Comparison of ENCODE assay signal across 21 cellular contexts in genomic region chr13:106260352-106260751, GRCh38.
DNase-seq lines count a peak whose midpoint lies in the region; ATAC-seq, FAIRE-seq and TF ChIP-seq lines count a peak whose summit lies in the region.
"Had no signal": no experiment of that assay in that cellular context is flagged by ENCODE, and none has a peak within 500 bp of the region (broad histone marks: within the 10 kb centered on the region; RNA-seq: fewer than 3 reads in every experiment).

No MANE protein-coding gene starts in this region.

- H3K27me3 ChIP-seq in spleen (replicated peaks in 1 of 7): no peaks in the 10 kb centered on the region
- H3K27me3 ChIP-seq in aorta (ENCODE audit: control insufficient read depth in 1 of 2, insufficient read depth in 2 of 2, low read length in 1 of 2): peaks cover 0 to 1% of the 10 kb centered on the region in 2 donors
- H3K27me3 ChIP-seq: BLaER1 treated with 17β-estradiol and CSF1 and Interleukin-3, amounts not matched to agents 10 nM and 100 nM had no signal

- H3K4me3 Mint-ChIP-seq in activated CD4-positive, alpha-beta memory T cell treated with anti-CD3 and anti-CD28 coated beads for 36 hours: no peak overlapping the region
- H3K4me3 Mint-ChIP-seq: B cell; CD4-positive, alpha-beta T cell; CD8-positive, alpha-beta T cell had no signal

- H3K9me3 Mint-ChIP-seq in activated CD4-positive, alpha-beta memory T cell treated with anti-CD3 and anti-CD28 coated beads for 36 hours: no peaks in the 10 kb centered on the region
- H3K9me3 Mint-ChIP-seq: CD4-positive, alpha-beta T cell; CD8-positive, alpha-beta T cell had no signal

- H3K27me3 Mint-ChIP-seq in activated CD4-positive, alpha-beta memory T cell treated with anti-CD3 and anti-CD28 coated beads for 36 hours: no peaks in the 10 kb centered on the region
- H3K27me3 Mint-ChIP-seq: B cell; CD4-positive, alpha-beta T cell had no signal

- DNase-seq in kidney (peak; percentile 66), spleen (peak; percentile 63), aorta (no peak), midbrain (lab: John Stamatoyannopoulos, UW) (no peak)
- DNase-seq in activated CD4-positive, alpha-beta memory T cell treated with anti-CD3 and anti-CD28 coated beads for 36 hours: no peak
- DNase-seq: AML-193; Caco-2; Calu3; CD4-positive, alpha-beta T cell; CD8-positive, alpha-beta T cell; DMS79 treated with DMSO at 0.1 percent for 48 hours; GF-D8 had no signal

- H3K9ac ChIP-seq in kidney (ENCODE audit: low read length in 2 of 2): no peak overlapping the region
- H3K9ac ChIP-seq: BLaER1 treated with 17β-estradiol and CSF1 and Interleukin-3, amounts not matched to agents 10 nM and 100 nM had no signal

- intact Hi-C loops in kidney (cut with DNase I) (no loop called here), spleen (cut with DNase I; ENCODE audit: low total_unique reads) (no loop called here), aorta (cut with DNase I) (no loop called here)
- intact Hi-C loops in activated CD4-positive, alpha-beta memory T cell treated with anti-CD3 and anti-CD28 coated beads for 36 hours (cut with micrococcal nuclease): no loop called here

- H3K4me1 ChIP-seq in kidney (ENCODE audit: control insufficient read depth in 1 of 2, insufficient read depth in 1 of 2, low read depth in 1 of 2, low read length in 2 of 2): no peaks in the 10 kb centered on the region
- H3K4me1 ChIP-seq in spleen: no peaks in the 10 kb centered on the region
- no peaks in the 10 kb centered on the region for H3K4me1 ChIP-seq in aorta (ENCODE audit: control insufficient read depth in 1 of 2, insufficient read depth in 2 of 2, low read length in 2 of 2)
- H3K4me1 ChIP-seq: A549; BLaER1 treated with 17β-estradiol and CSF1 and Interleukin-3, amounts not matched to agents 10 nM and 100 nM; Caco-2 had no signal

- H3K4me1 Mint-ChIP-seq in activated CD4-positive, alpha-beta memory T cell treated with anti-CD3 and anti-CD28 coated beads for 36 hours (ENCODE audit: low read depth): no peaks in the 10 kb centered on the region
- H3K4me1 Mint-ChIP-seq: B cell had no signal

- H3K36me3 Mint-ChIP-seq in activated CD4-positive, alpha-beta memory T cell treated with anti-CD3 and anti-CD28 coated beads for 36 hours: no peaks in the 10 kb centered on the region
- H3K36me3 Mint-ChIP-seq: CD8-positive, alpha-beta T cell had no signal

- no peak overlapping the region for H3K27ac Mint-ChIP-seq in activated CD4-positive, alpha-beta memory T cell treated with anti-CD3 and anti-CD28 coated beads for 36 hours
- H3K27ac Mint-ChIP-seq: B cell; CD4-positive, alpha-beta T cell; CD8-positive, alpha-beta T cell had no signal

- H3K27ac ChIP-seq in kidney (ENCODE audit: low read depth in 2 of 2, low read length in 2 of 2): no peak overlapping the region
- H3K27ac ChIP-seq in spleen: no peak overlapping the region
- H3K27ac ChIP-seq in aorta (ENCODE audit: low read depth in 1 of 2, low read length in 2 of 2): no peak overlapping the region
- H3K27ac ChIP-seq: 22Rv1; A549; BLaER1 treated with 17β-estradiol and CSF1 and Interleukin-3, amounts not matched to agents 10 nM and 100 nM; C4-2B had no signal

- no peak for TF ChIP-seq POLR2A in spleen (IDR thresholded peaks at IDR 0.05)

- CTCF ChIA-PET in activated CD4-positive, alpha-beta memory T cell treated with anti-CD3 and anti-CD28 coated beads for 36 hours (lab: Charles Lee): no interaction called here

- peak; percentile 41 for ATAC-seq in aorta (ENCODE audit: low FRiP score)
- ATAC-seq: A549; CD8-positive, alpha-beta T cell had no signal

- H3K4me3 ChIP-seq in kidney (ENCODE audit: low read length in 2 of 2) (no peak overlapping the region), spleen (no peak overlapping the region), aorta (ENCODE audit: low read length in 2 of 2) (no peak overlapping the region)
- H3K4me3 ChIP-seq: A549; BLaER1 treated with 17β-estradiol and CSF1 and Interleukin-3, amounts not matched to agents 10 nM and 100 nM had no signal

- 94 to 97% (median 95%) methylated on average over 20 of the region's 20 CpGs for WGBS in spleen, 5 donors
- 98% methylated on average over 20 of the region's 20 CpGs for WGBS in aorta, 2 donors

- TF ChIP-seq CTCF in kidney (IDR thresholded peaks at IDR 0.05; ENCODE audit: borderline replicate concordance, extremely low read depth, insufficient read depth): no peak
- no peak for TF ChIP-seq CTCF in spleen (IDR thresholded peaks at IDR 0.05 in 8 of 11, conservative IDR thresholded peaks at IDR 0.05 in 3 of 11)

- H3K36me3 ChIP-seq in kidney (ENCODE audit: control insufficient read depth in 1 of 2, insufficient read depth in 2 of 2, low read length in 2 of 2) (no peaks in the 10 kb centered on the region), spleen (no peaks in the 10 kb centered on the region), aorta (ENCODE audit: control insufficient read depth in 1 of 2, insufficient read depth in 2 of 2, low read length in 1 of 2) (no peaks in the 10 kb centered on the region)
- H3K36me3 ChIP-seq: BLaER1 treated with 17β-estradiol and CSF1 and Interleukin-3, amounts not matched to agents 10 nM and 100 nM had no signal

- no peak for FAIRE-seq in kidney (lab: Jason Lieb, UNC)
- FAIRE-seq: A549, D721Med, G401.6, GM12891, GM19239 had no signal

- H3K9me3 ChIP-seq in kidney (ENCODE audit: control insufficient read depth in 1 of 2, low read length in 2 of 2): no peaks in the 10 kb centered on the region
- peaks cover 0 to 31% (median 16%) of the 10 kb centered on the region in 8 donors for H3K9me3 ChIP-seq in spleen
- no peaks in the 10 kb centered on the region for H3K9me3 ChIP-seq in aorta (ENCODE audit: control insufficient read depth, low read length)
- H3K9me3 ChIP-seq: A549, Caco-2 had no signal

- POLR2A ChIA-PET in activated CD4-positive, alpha-beta memory T cell treated with anti-CD3 and anti-CD28 coated beads for 36 hours (lab: Charles Lee): no interaction called here

Comparison
In these comparisons a context has a peak if more than half of its experiments do, and no peak if none do; other contexts are left out.
1. DNase-seq: peak in kidney (single experiment) and spleen (single experiment); none in aorta (0 of 2), midbrain (single experiment) and activated CD4-positive, alpha-beta memory T cell treated with anti-CD3 and anti-CD28 coated beads for 36 hours (single experiment).